In genomic region chr13:27339299-27339698, GRCh38 we compare ENCODE assay signal across 8 cellular contexts.
DNase-seq lines count a peak whose midpoint lies in the region; ATAC-seq and TF ChIP-seq lines count a peak whose summit lies in the region.

No MANE protein-coding gene starts in this region.

- no peak overlapping the region for H3K4me3 ChIP-seq in fibroblast of pulmonary artery (replicated peaks; ENCODE audit: low read depth, low read length)

- DNase-seq in COLO668 (lab: John Stamatoyannopoulos, UW; ENCODE audit: unreplicated experiment) (peak; percentile 77), NCI-H1930 (lab: John Stamatoyannopoulos, UW) (peak; percentile 24 to 33), fibroblast of pulmonary artery (ENCODE audit: low read depth) (peak; percentile 58), NCI-H1436 (lab: John Stamatoyannopoulos, UW) (no peak)
- DNase-seq in activated CD4-positive, alpha-beta T cell treated with anti-CD3 and anti-CD28 coated beads, Interleukin-2, amount 50 U/mL, for 48 hours = peak; percentile 47 to 55
- peak; percentile 42 for DNase-seq in stimulated activated CD4-positive, alpha-beta T cell treated with anti-CD3 and anti-CD28 coated beads, Interleukin-4, amount 100 ng/mL, for 24 hours

- peak; percentile 61 for ATAC-seq in GM21528 (IDR thresholded peaks at IDR 0.05; ENCODE audit: low FRiP score, unreplicated experiment)
- ATAC-seq in GM21717 (IDR thresholded peaks at IDR 0.05; ENCODE audit: unreplicated experiment) = no peak

- peak; percentile 77 for TF ChIP-seq CTCF in fibroblast of pulmonary artery (IDR thresholded peaks at IDR 0.05; ENCODE audit: low read length, missing control alignments)
